Comparison of ENCODE assay signal across 2 cellular contexts in genomic region chr14:96135285-96135684, GRCh38.
TF ChIP-seq lines count a peak whose summit lies in the region.

No MANE protein-coding gene starts in this region.

TF ChIP-seq in endothelial cell of umbilical vein, 7 proteins besides CTCF, POLR2A, EP300 and RAD21 (continued from another document):
- TF ChIP-seq JUN (IDR thresholded peaks at IDR 0.05; ENCODE audit: borderline replicate concordance, insufficient read depth, insufficient read length, low read depth) (no peak), GATA2 (IDR thresholded peaks at IDR 0.05; ENCODE audit: insufficient read depth, insufficient read length, low read depth, low read length) (no peak)

TF ChIP-seq in SK-N-SH, 30 proteins besides CTCF, POLR2A, EP300 and RAD21 (continued from another document):
- TF ChIP-seq, protein P1, sequence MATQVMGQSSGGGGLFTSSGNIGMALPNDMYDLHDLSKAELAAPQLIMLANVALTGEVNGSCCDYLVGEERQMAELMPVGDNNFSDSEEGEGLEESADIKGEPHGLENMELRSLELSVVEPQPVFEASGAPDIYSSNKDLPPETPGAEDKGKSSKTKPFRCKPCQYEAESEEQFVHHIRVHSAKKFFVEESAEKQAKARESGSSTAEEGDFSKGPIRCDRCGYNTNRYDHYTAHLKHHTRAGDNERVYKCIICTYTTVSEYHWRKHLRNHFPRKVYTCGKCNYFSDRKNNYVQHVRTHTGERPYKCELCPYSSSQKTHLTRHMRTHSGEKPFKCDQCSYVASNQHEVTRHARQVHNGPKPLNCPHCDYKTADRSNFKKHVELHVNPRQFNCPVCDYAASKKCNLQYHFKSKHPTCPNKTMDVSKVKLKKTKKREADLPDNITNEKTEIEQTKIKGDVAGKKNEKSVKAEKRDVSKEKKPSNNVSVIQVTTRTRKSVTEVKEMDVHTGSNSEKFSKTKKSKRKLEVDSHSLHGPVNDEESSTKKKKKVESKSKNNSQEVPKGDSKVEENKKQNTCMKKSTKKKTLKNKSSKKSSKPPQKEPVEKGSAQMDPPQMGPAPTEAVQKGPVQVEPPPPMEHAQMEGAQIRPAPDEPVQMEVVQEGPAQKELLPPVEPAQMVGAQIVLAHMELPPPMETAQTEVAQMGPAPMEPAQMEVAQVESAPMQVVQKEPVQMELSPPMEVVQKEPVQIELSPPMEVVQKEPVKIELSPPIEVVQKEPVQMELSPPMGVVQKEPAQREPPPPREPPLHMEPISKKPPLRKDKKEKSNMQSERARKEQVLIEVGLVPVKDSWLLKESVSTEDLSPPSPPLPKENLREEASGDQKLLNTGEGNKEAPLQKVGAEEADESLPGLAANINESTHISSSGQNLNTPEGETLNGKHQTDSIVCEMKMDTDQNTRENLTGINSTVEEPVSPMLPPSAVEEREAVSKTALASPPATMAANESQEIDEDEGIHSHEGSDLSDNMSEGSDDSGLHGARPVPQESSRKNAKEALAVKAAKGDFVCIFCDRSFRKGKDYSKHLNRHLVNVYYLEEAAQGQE (IDR thresholded peaks at IDR 0.05; ENCODE audit: low read depth, low read length), result no peak
- TF ChIP-seq TAF1 (IDR thresholded peaks at IDR 0.05; ENCODE audit: borderline replicate concordance, low read depth, low read length) (no peak), ZBTB33 (IDR thresholded peaks at IDR 0.05; ENCODE audit: borderline replicate concordance, low read depth) (no peak), FOXM1 (IDR thresholded peaks at IDR 0.05; ENCODE audit: low read depth) (no peak), SIN3A (IDR thresholded peaks at IDR 0.05; ENCODE audit: borderline replicate concordance, low read depth, low read length) (no peak), EZH2phosphoT487 (IDR thresholded peaks at IDR 0.05; ENCODE audit: borderline replicate concordance, low read depth) (no peak), MXI1 (IDR thresholded peaks at IDR 0.05; ENCODE audit: low read depth, low read length) (no peak), GATA2 (CRISPR knock-in tag; IDR thresholded peaks at IDR 0.05) (no peak)
